22 cellular contexts compared by ENCODE assay signal in genomic region chr13:71578048-71578447, GRCh38.
"Had no signal": no experiment of that assay in that cellular context is flagged by ENCODE, and none has a peak within 500 bp of the region (broad histone marks: within the 10 kb centered on the region; RNA-seq: fewer than 3 reads in every experiment).

No MANE protein-coding gene starts in this region.

- H3K4me3 ChIP-seq: MG63, SJSA1 had no signal

- H3K9me3 ChIP-seq: MG63, SJSA1, SK-N-SH had no signal

- H3K27me3 ChIP-seq: MG63, SJSA1 had no signal

- H3K9ac ChIP-seq: SK-N-SH had no signal

- DNase-seq: IMR-90, Karpas-422, KG1, MG63, NCI-H1092 treated with DMSO at 0.1 percent for 48 hours, NCI-H1436 treated with DMSO at 0.1 percent for 48 hours, NCI-H1694, NCI-H187 treated with DMSO at 0.1 percent for 48 hours, NCI-H2029 treated with DMSO at 0.1 percent for 48 hours, NCI-H2171 treated with DMSO at 0.1 percent for 48 hours, NCI-H345, NCI-H446 treated with DMSO at 0.1 percent for 48 hours, NCI-H510A treated with DMSO at 0.1 percent for 48 hours, NCI-H526, NCI-H774, Right ventricle myocardium superior, RPMI8226, SIG-M5, SK-N-SH, SW 1271 had no signal

- H3K4me1 ChIP-seq: SJSA1 had no signal

- FAIRE-seq: HepG2 had no signal

- H3K27ac ChIP-seq: SJSA1 had no signal

- H3K36me3 ChIP-seq: MG63, SJSA1 had no signal

- H3K4me2 ChIP-seq: SK-N-SH had no signal
